Comparison of ENCODE assay signal across 19 cellular contexts in genomic region chr1:195804547-195804946, GRCh38.
DNase-seq lines count a peak whose midpoint lies in the region; ATAC-seq and TF ChIP-seq lines count a peak whose summit lies in the region.
"Had no signal": no experiment of that assay in that cellular context is flagged by ENCODE, and none has a peak within 500 bp of the region (broad histone marks: within the 10 kb centered on the region; RNA-seq: fewer than 3 reads in every experiment).

No MANE protein-coding gene starts in this region.

- DNase-seq in GM23248 (peak; percentile 14), heart left ventricle (no peak), testis (no peak), T-helper 9 cell (no peak)
- DNase-seq in activated CD8-positive, alpha-beta memory T cell treated with anti-CD3 and anti-CD28 coated beads for 24 hours = no peak
- DNase-seq: activated CD4-positive, alpha-beta T cell treated with anti-CD3 and anti-CD28 coated beads for 36 hours; activated effector memory CD4-positive, alpha-beta T cell treated with anti-CD3 and anti-CD28 coated beads, Interleukin-2, amount 50 U/mL, for 16 hours; DMS79; left colon; MG63; NCI-H82; Right ventricle myocardium superior had no signal

- H3K9ac ChIP-seq in GM23248 (no peak overlapping the region), OCI-LY1 (ENCODE audit: low read length) (no peak overlapping the region)
- H3K9ac ChIP-seq: BLaER1 treated with 17β-estradiol and CSF1 and Interleukin-3, amounts not matched to agents 10 nM and 100 nM had no signal

- no peak overlapping the region for H3K4me3 Mint-ChIP-seq in brain
- H3K4me3 Mint-ChIP-seq: activated CD4-positive, alpha-beta T cell treated with anti-CD3 and anti-CD28 coated beads for 36 hours; nephron had no signal

- H4K20me1 ChIP-seq in GM23248 (ENCODE audit: insufficient read depth) (no peaks in the 10 kb centered on the region), OCI-LY1 (ENCODE audit: insufficient read depth, low read length) (no peaks in the 10 kb centered on the region)
- H4K20me1 ChIP-seq: BLaER1 treated with 17β-estradiol and CSF1 and Interleukin-3, amounts not matched to agents 10 nM and 100 nM had no signal

- H3K79me2 ChIP-seq in GM23248 (ENCODE audit: insufficient read depth) (no peaks in the 10 kb centered on the region), OCI-LY1 (ENCODE audit: insufficient read depth, low read length) (no peaks in the 10 kb centered on the region)

- no peaks in the 10 kb centered on the region for H3K4me1 Mint-ChIP-seq in brain
- H3K4me1 Mint-ChIP-seq: activated CD4-positive, alpha-beta T cell treated with anti-CD3 and anti-CD28 coated beads for 36 hours; nephron had no signal

- H3K36me3 Mint-ChIP-seq in brain = no peaks in the 10 kb centered on the region

- intact Hi-C loops in heart left ventricle (cut with DNase I) = no loop called here
- intact Hi-C loops in testis (cut with DNase I; ENCODE audit: low total_unique reads) = no loop called here

- peaks cover 3% of the 10 kb centered on the region for H3K27me3 Mint-ChIP-seq in brain
- H3K27me3 Mint-ChIP-seq: activated CD4-positive, alpha-beta T cell treated with anti-CD3 and anti-CD28 coated beads for 36 hours had no signal

- no peak for TF ChIP-seq POLR2A in heart left ventricle (IDR thresholded peaks at IDR 0.05)
- TF ChIP-seq POLR2A in testis (IDR thresholded peaks at IDR 0.05) = no peak

- H3K4me3 ChIP-seq in GM23248 (no peak overlapping the region), OCI-LY1 (ENCODE audit: low read depth, low read length, poor library complexity, severe bottlenecking) (no peak overlapping the region), heart left ventricle (no peak overlapping the region), testis (no peak overlapping the region)
- H3K4me3 ChIP-seq: BLaER1 treated with 17β-estradiol and CSF1 and Interleukin-3, amounts not matched to agents 10 nM and 100 nM; coronary artery; MG63; smooth muscle cell had no signal

- H3K4me2 ChIP-seq in GM23248 (ENCODE audit: unreplicated experiment) = no peak overlapping the region
- H3K4me2 ChIP-seq in OCI-LY1 (ENCODE audit: low read length) = no peak overlapping the region
- H3K4me2 ChIP-seq: BLaER1 treated with 17β-estradiol and CSF1 and Interleukin-3, amounts not matched to agents 10 nM and 100 nM; smooth muscle cell had no signal

- H3K4me1 ChIP-seq in GM23248 (ENCODE audit: insufficient read depth) = no peaks in the 10 kb centered on the region
- no peaks in the 10 kb centered on the region for H3K4me1 ChIP-seq in OCI-LY1 (ENCODE audit: insufficient read depth, low read length, severe bottlenecking)
- H3K4me1 ChIP-seq in heart left ventricle = no peaks in the 10 kb centered on the region
- H3K4me1 ChIP-seq in testis = no peaks in the 10 kb centered on the region
- H3K4me1 ChIP-seq: BLaER1 treated with 17β-estradiol and CSF1 and Interleukin-3, amounts not matched to agents 10 nM and 100 nM had no signal

- peak overlapping the region in 1 of 5 experiments; percentile 38 for H3K27ac Mint-ChIP-seq in brain
- H3K27ac Mint-ChIP-seq: activated CD4-positive, alpha-beta T cell treated with anti-CD3 and anti-CD28 coated beads for 36 hours; nephron had no signal

- H3K27me3 ChIP-seq in GM23248 (replicated peaks; ENCODE audit: insufficient read depth) = no peaks in the 10 kb centered on the region
- no peaks in the 10 kb centered on the region for H3K27me3 ChIP-seq in OCI-LY1 (ENCODE audit: insufficient read depth, low read length)
- no peaks in the 10 kb centered on the region for H3K27me3 ChIP-seq in heart left ventricle
- no peaks in the 10 kb centered on the region for H3K27me3 ChIP-seq in testis
- H3K27me3 ChIP-seq: BLaER1 treated with 17β-estradiol and CSF1 and Interleukin-3, amounts not matched to agents 10 nM and 100 nM; MG63 had no signal

- H3K9me3 ChIP-seq in GM23248 (ENCODE audit: low read depth) (no peaks in the 10 kb centered on the region), OCI-LY1 (ENCODE audit: low read length) (no peaks in the 10 kb centered on the region), heart left ventricle (peaks cover 0 to 3% (median 0%) of the 10 kb centered on the region in 12 donors), testis (no peaks in the 10 kb centered on the region)
- H3K9me3 ChIP-seq: BLaER1 treated with 17β-estradiol and CSF1 and Interleukin-3, amounts not matched to agents 10 nM and 100 nM; MG63 had no signal

- peaks cover 0 to 7% (median 5%) of the 10 kb centered on the region in 5 experiments for H3K9me3 Mint-ChIP-seq in brain

- H3K36me3 ChIP-seq in GM23248 (ENCODE audit: low read depth) (no peaks in the 10 kb centered on the region), OCI-LY1 (ENCODE audit: insufficient read depth, low read length) (no peaks in the 10 kb centered on the region), heart left ventricle (no peaks in the 10 kb centered on the region), testis (ENCODE audit: low read depth, missing control alignments) (no peaks in the 10 kb centered on the region)
- H3K36me3 ChIP-seq: BLaER1 treated with 17β-estradiol and CSF1 and Interleukin-3, amounts not matched to agents 10 nM and 100 nM; MG63 had no signal

- no peak overlapping the region for H3K27ac ChIP-seq in C4-2B
- H3K27ac ChIP-seq in GM23248 = no peak overlapping the region
- H3K27ac ChIP-seq in OCI-LY1 (ENCODE audit: low read depth, low read length, poor library complexity, severe bottlenecking) = no peak overlapping the region
- H3K27ac ChIP-seq in heart left ventricle = no peak overlapping the region
- H3K27ac ChIP-seq in testis = no peak overlapping the region
- H3K27ac ChIP-seq: BLaER1 treated with 17β-estradiol and CSF1 and Interleukin-3, amounts not matched to agents 10 nM and 100 nM; coronary artery had no signal

- H2AFZ ChIP-seq in GM23248 = 0 out of 2 replicates have a peak overlapping the region, but pooled peaks have one; percentile 14
- no peak overlapping the region for H2AFZ ChIP-seq in OCI-LY1 (ENCODE audit: low read length)

- H3K9me2 ChIP-seq in GM23248 (ENCODE audit: insufficient read depth) = no peaks in the 10 kb centered on the region
- H3K9me2 ChIP-seq in OCI-LY1 (ENCODE audit: low read depth, low read length) = no peaks in the 10 kb centered on the region

- in situ Hi-C loops in GM23248 (cut with MboI) = no loop called here

- TF ChIP-seq CTCF in C4-2B (conservative IDR thresholded peaks at IDR 0.05) = peak; percentile 27; the same call in 1 of the 2 replicates
- TF ChIP-seq CTCF in OCI-LY1 (IDR thresholded peaks at IDR 0.05; ENCODE audit: low read length) = peak; percentile 26; the same call in 1 of the 2 replicates
- TF ChIP-seq CTCF in brain (conservative IDR thresholded peaks at IDR 0.05) = peak; percentile 30 to 43
- TF ChIP-seq CTCF in heart left ventricle (IDR thresholded peaks at IDR 0.05) = peak in 1 of 12 donors; percentile 6
- no peak for TF ChIP-seq CTCF in testis (IDR thresholded peaks at IDR 0.05)

- H3F3A ChIP-seq in GM23248 (ENCODE audit: insufficient read depth) (no peaks in the 10 kb centered on the region), OCI-LY1 (ENCODE audit: insufficient read depth, low read length) (no peaks in the 10 kb centered on the region)

- no peak for ATAC-seq in heart left ventricle
- ATAC-seq: activated CD4-positive, alpha-beta T cell treated with anti-CD3 and anti-CD28 coated beads for 36 hours; left colon had no signal

Comparison
In these comparisons a context has a peak if more than half of its experiments do, and no peak if none do; other contexts are left out.
1. CTCF ChIP-seq: peak in C4-2B (single experiment), OCI-LY1 (single experiment) and brain (2 of 2); none in testis (0 of 3).